12 cellular contexts compared by ENCODE assay signal in the genomic region with DNA sequence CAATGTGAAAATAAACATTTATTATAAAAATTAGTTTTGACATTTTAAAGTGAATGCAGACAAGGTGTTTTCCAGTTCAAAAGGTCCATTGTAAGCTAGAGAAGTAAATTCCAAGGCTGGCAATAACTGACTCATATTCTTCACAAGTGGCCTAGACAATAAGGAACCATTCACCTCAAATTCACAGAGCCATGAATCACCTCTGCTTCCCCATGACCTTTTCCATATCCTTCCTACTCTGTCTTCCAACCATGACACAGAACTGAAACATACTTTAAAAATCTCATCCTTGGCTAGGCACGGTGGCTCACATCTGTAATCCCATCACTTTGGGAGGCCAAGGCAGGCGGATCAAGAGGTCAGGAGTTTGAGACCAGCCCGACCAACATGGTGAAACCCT. TPM values are rescaled to one million over a fixed set of nuclear protein-coding genes. Genes with fewer than 3 reads are reported as not detected.
DNase-seq lines count a peak whose midpoint lies in the region; ATAC-seq, FAIRE-seq and TF ChIP-seq lines count a peak whose summit lies in the region.
"Had no signal": no experiment of that assay in that cellular context is flagged by ENCODE, and none has a peak within 500 bp of the region (broad histone marks: within the 10 kb centered on the region; RNA-seq: fewer than 3 reads in every experiment).

No MANE protein-coding gene starts in this region.

- H4K20me1 ChIP-seq in keratinocyte (ENCODE audit: control insufficient read depth, extremely low read depth, insufficient read depth, low read length): no peaks in the 10 kb centered on the region

- FAIRE-seq in keratinocyte (lab: Jason Lieb, UNC): peak; percentile 91

- H3K4me1 ChIP-seq in keratinocyte (ENCODE audit: control insufficient read depth, extremely low read depth, insufficient read depth, low read length): peaks cover 29% of the 10 kb centered on the region

- peak overlapping the region; percentile 48 for H3K4me2 ChIP-seq in keratinocyte (ENCODE audit: control insufficient read depth, extremely low read depth, insufficient read depth, low read depth, low read length)

- peak overlapping the region; percentile 47 for H3K9ac ChIP-seq in keratinocyte (ENCODE audit: control insufficient read depth, extremely low read depth, insufficient read depth, low read length)

- dilution Hi-C loops in keratinocyte (cut with MboI; ENCODE audit: extremely low pct_ligation_motif_present, low sequenced_read_pairs): no loop called here

- peak overlapping the region; percentile 60 for H3K27ac Mint-ChIP-seq in activated naive CD8-positive, alpha-beta T cell treated with anti-CD3 and anti-CD28 coated beads, Interleukin-2, amount 50 U/mL, for 24 hours

- peaks cover 1% of the 10 kb centered on the region for H3K79me2 ChIP-seq in keratinocyte (ENCODE audit: control insufficient read depth, insufficient read depth, low read length)

- H3K9me3 Mint-ChIP-seq in activated naive CD8-positive, alpha-beta T cell treated with anti-CD3 and anti-CD28 coated beads, Interleukin-2, amount 50 U/mL, for 24 hours: no peaks in the 10 kb centered on the region
- H3K9me3 Mint-ChIP-seq: effector memory CD8-positive, alpha-beta T cell had no signal

- no peaks in the 10 kb centered on the region for H3K27me3 Mint-ChIP-seq in activated naive CD8-positive, alpha-beta T cell treated with anti-CD3 and anti-CD28 coated beads, Interleukin-2, amount 50 U/mL, for 24 hours
- H3K27me3 Mint-ChIP-seq: effector memory CD8-positive, alpha-beta T cell had no signal

- no peak overlapping the region for H2AFZ ChIP-seq in keratinocyte (ENCODE audit: control insufficient read depth, low read length)

- H3K36me3 ChIP-seq in keratinocyte (ENCODE audit: control insufficient read depth in 2 of 2, extremely low read depth in 1 of 2, insufficient read depth in 2 of 2, low read length in 2 of 2): peaks cover 28 to 30% of the 10 kb centered on the region in 2 experiments

- H3K9me1 ChIP-seq in keratinocyte (ENCODE audit: control insufficient read depth, extremely low read depth, insufficient read depth, low read length): no peaks in the 10 kb centered on the region

- TF ChIP-seq CTCF in keratinocyte (optimal IDR thresholded peaks at IDR 0.05 in 1 of 3, IDR thresholded peaks at IDR 0.05 in 1 of 3, conservative IDR thresholded peaks at IDR 0.05 in 1 of 3; ENCODE audit: extremely low read depth in 1 of 3, insufficient read depth in 2 of 3, low read length in 3 of 3): no peak

- peaks cover 5% of the 10 kb centered on the region for H3K36me3 Mint-ChIP-seq in activated naive CD8-positive, alpha-beta T cell treated with anti-CD3 and anti-CD28 coated beads, Interleukin-2, amount 50 U/mL, for 24 hours (ENCODE audit: low read depth)

- H3K4me1 Mint-ChIP-seq in activated naive CD8-positive, alpha-beta T cell treated with anti-CD3 and anti-CD28 coated beads, Interleukin-2, amount 50 U/mL, for 24 hours: peaks cover 40% of the 10 kb centered on the region

- no peaks in the 10 kb centered on the region for H3K27me3 ChIP-seq in keratinocyte (ENCODE audit: control insufficient read depth, extremely low read depth, insufficient read depth, low read length)
- H3K27me3 ChIP-seq: right atrium auricular region had no signal

- no peak overlapping the region for H3K4me3 ChIP-seq in keratinocyte (ENCODE audit: control insufficient read depth in 2 of 3, extremely low read depth in 1 of 3, insufficient read depth in 2 of 3, low read depth in 1 of 3, low read length in 3 of 3)
- H3K4me3 ChIP-seq: right atrium auricular region had no signal

- H3K9me3 ChIP-seq in keratinocyte (ENCODE audit: control insufficient read depth, low read depth, low read length): no peaks in the 10 kb centered on the region
- H3K9me3 ChIP-seq: right atrium auricular region had no signal

- H3K27ac ChIP-seq in keratinocyte (ENCODE audit: control insufficient read depth, insufficient read depth, low read length): peak overlapping the region; percentile 93
- H3K27ac ChIP-seq: right atrium auricular region had no signal

- H3K4me3 Mint-ChIP-seq in activated naive CD8-positive, alpha-beta T cell treated with anti-CD3 and anti-CD28 coated beads, Interleukin-2, amount 50 U/mL, for 24 hours: no peak overlapping the region
- H3K4me3 Mint-ChIP-seq: effector memory CD8-positive, alpha-beta T cell had no signal

- ATAC-seq in activated naive CD8-positive, alpha-beta T cell treated with anti-CD3 and anti-CD28 coated beads, Interleukin-2, amount 50 U/mL, for 24 hours: no peak
- no peak for ATAC-seq in GM21515 (IDR thresholded peaks at IDR 0.05; ENCODE audit: unreplicated experiment)
- ATAC-seq in HG03108 (IDR thresholded peaks at IDR 0.05; ENCODE audit: unreplicated experiment): no peak
- ATAC-seq: effector memory CD8-positive, alpha-beta T cell had no signal

- DNase-seq in A172 (ENCODE audit: low spot score) (peak; percentile 95), HS-5 (ENCODE audit: low read depth) (peak; percentile 62), keratinocyte (ENCODE audit: low read depth, low spot score) (peak; percentile 71), iPS-NIHi7 (ENCODE audit: extremely low spot score) (no peak), NCI-H1417 (lab: John Stamatoyannopoulos, UW) (no peak)
- no peak for DNase-seq in activated naive CD8-positive, alpha-beta T cell treated with anti-CD3 and anti-CD28 coated beads, Interleukin-2, amount 50 U/mL, for 24 hours
- DNase-seq: effector memory CD8-positive, alpha-beta T cell; NCI-H1092 had no signal

RNA-seq across cellular contexts. Expression of a gene that starts 24.8 kb away (rescaled TPM):
- total RNA-seq in A172 (2014; rRNA removed; shearing (Covaris generic)): 7.3 and 9.2 TPM in 2 replicates
- 201 to 259 TPM (median 224 TPM) in 3 replicates for polyA plus RNA-seq in keratinocyte
- 32.4 TPM for polyA plus RNA-seq in keratinocyte (2011; ENCODE audit: low read depth)
- polyA plus RNA-seq in keratinocyte (2011; cell fraction: cytosol; rRNA removed): 96.8 and 161 TPM in 2 replicates
- polyA plus RNA-seq in keratinocyte (2011; cell fraction: nucleus; rRNA removed): 361 and 385 TPM in 2 replicates
- polyA plus RNA-seq in keratinocyte (2012; ENCODE audit: low replicate concordance): 96.9 and 113 TPM in 2 replicates
- 318 to 388 TPM (median 383 TPM) in 3 replicates for polyA minus RNA-seq in keratinocyte
- polyA minus RNA-seq in keratinocyte (2011; cell fraction: cytosol; rRNA and poly(A)+ RNA removed): 61.6 TPM
- 190 and 363 TPM in 2 replicates for polyA minus RNA-seq in keratinocyte (2011; cell fraction: nucleus; rRNA and poly(A)+ RNA removed)

RNA-seq across cellular contexts. Expression of a gene that starts 41.6 kb away (rescaled TPM):
- total RNA-seq in A172 (2014; rRNA removed; shearing (Covaris generic)): not detected in 2 replicates
- polyA plus RNA-seq in keratinocyte: 0.22 to 0.59 TPM (median 0.39 TPM) in 3 replicates
- 1.6 TPM for polyA plus RNA-seq in keratinocyte (2011; ENCODE audit: low read depth)
- polyA plus RNA-seq in keratinocyte (2011; cell fraction: cytosol; rRNA removed): 0.34 and 0.75 TPM in 2 replicates
- 0.71 and 0.92 TPM in 2 replicates for polyA plus RNA-seq in keratinocyte (2011; cell fraction: nucleus; rRNA removed)
- polyA plus RNA-seq in keratinocyte (2012; ENCODE audit: low replicate concordance): 0.09 and 2.2 TPM in 2 replicates
- polyA minus RNA-seq in keratinocyte: 0.73 to 2.0 TPM in 2 of 3 replicates, not detected in the other
- polyA minus RNA-seq in keratinocyte (2011; cell fraction: cytosol; rRNA and poly(A)+ RNA removed): not detected
- polyA minus RNA-seq in keratinocyte (2011; cell fraction: nucleus; rRNA and poly(A)+ RNA removed): 1.2 TPM in 1 of 2 replicates, not detected in the other
- total RNA-seq: activated CD8-positive, alpha-beta memory T cell treated with anti-CD3 and anti-CD28 coated beads for 36 hours had no signal

RNA-seq across cellular contexts. Expression of a gene that starts 42.6 kb away (rescaled TPM):
- total RNA-seq in A172 (2014; rRNA removed; shearing (Covaris generic)): not detected in 2 replicates
- polyA plus RNA-seq in keratinocyte: 106 to 128 TPM (median 113 TPM) in 3 replicates
- polyA plus RNA-seq in keratinocyte (2011; ENCODE audit: low read depth): 95.0 TPM
- polyA plus RNA-seq in keratinocyte (2011; cell fraction: cytosol; rRNA removed): 77.2 and 119 TPM in 2 replicates
- polyA plus RNA-seq in keratinocyte (2011; cell fraction: nucleus; rRNA removed): 56.0 and 60.6 TPM in 2 replicates
- polyA plus RNA-seq in keratinocyte (2012; ENCODE audit: low replicate concordance): 81.0 and 132 TPM in 2 replicates
- polyA minus RNA-seq in keratinocyte: 17.7 to 24.2 TPM (median 19.1 TPM) in 3 replicates
- 33.0 TPM for polyA minus RNA-seq in keratinocyte (2011; cell fraction: cytosol; rRNA and poly(A)+ RNA removed)
- polyA minus RNA-seq in keratinocyte (2011; cell fraction: nucleus; rRNA and poly(A)+ RNA removed): 8.2 and 9.7 TPM in 2 replicates

RNA-seq across cellular contexts. Expression of a gene that starts 49.6 kb away (rescaled TPM):
- total RNA-seq in A172 (2014; rRNA removed; shearing (Covaris generic)): 79.9 and 107 TPM in 2 replicates
- polyA plus RNA-seq in keratinocyte: 25.1 to 40.7 TPM (median 31.6 TPM) in 3 replicates
- 29.0 TPM for polyA plus RNA-seq in keratinocyte (2011; ENCODE audit: low read depth)
- polyA plus RNA-seq in keratinocyte (2011; cell fraction: cytosol; rRNA removed): 14.4 and 15.5 TPM in 2 replicates
- 72.9 and 81.7 TPM in 2 replicates for polyA plus RNA-seq in keratinocyte (2011; cell fraction: nucleus; rRNA removed)
- polyA plus RNA-seq in keratinocyte (2012; ENCODE audit: low replicate concordance): 26.9 and 37.1 TPM in 2 replicates
- 75.2 to 96.5 TPM (median 79.5 TPM) in 3 replicates for polyA minus RNA-seq in keratinocyte
- polyA minus RNA-seq in keratinocyte (2011; cell fraction: cytosol; rRNA and poly(A)+ RNA removed): 43.4 TPM
- polyA minus RNA-seq in keratinocyte (2011; cell fraction: nucleus; rRNA and poly(A)+ RNA removed): 18.9 and 30.1 TPM in 2 replicates

Comparison
In these comparisons a context has a peak if more than half of its experiments do, and no peak if none do; other contexts are left out.
1. DNase-seq: peak in A172 (single experiment), HS-5 (single experiment) and keratinocyte (single experiment); none in activated naive CD8-positive, alpha-beta T cell treated with anti-CD3 and anti-CD28 coated beads, Interleukin-2, amount 50 U/mL, for 24 hours (single experiment), iPS-NIHi7 (single experiment) and NCI-H1417 (0 of 3).